8 cellular contexts compared by ENCODE assay signal in the genomic region with DNA sequence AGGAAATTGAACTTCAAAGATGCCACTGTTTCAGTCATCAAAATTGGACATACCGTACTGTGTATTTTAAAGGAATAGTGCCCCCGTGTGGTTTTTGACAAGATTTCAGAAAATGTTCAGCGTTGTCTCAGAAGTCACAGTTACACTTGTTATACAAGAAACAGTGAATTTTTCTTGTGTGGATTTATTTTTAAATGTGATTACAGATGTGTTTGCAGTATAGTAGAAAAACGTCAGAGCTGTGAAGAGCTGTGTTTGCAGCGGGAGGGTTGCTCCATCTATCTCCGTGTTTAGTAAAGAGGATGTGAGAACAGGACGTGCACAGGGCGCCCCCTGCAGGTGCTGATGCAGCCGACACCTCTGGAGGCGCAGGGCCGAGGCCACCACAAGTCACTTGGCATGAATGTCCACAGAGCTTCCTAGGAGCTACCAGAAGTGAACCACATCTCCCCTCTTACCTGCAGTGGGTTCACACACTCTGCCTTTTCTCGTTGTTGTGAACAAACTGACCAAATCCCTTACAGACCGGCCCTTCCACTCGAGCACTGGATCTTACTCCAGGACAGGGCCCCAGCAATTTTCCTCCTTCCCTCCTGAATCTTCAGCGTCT.
A peak's percentile ranks its signal among the peaks of the same experiment; 100 is the strongest.
DNase-seq lines count a peak whose midpoint lies in the region; ATAC-seq lines count a peak whose summit lies in the region.

No MANE protein-coding gene starts in this region.

- H2AFZ ChIP-seq in mesenchymal stem cell (ENCODE audit: low read depth, low read length) = no peak overlapping the region

- H3K18ac ChIP-seq in mesenchymal stem cell (ENCODE audit: low read depth in 1 of 2, low read length in 2 of 2) = no peak overlapping the region

- no peak overlapping the region for H2BK15ac ChIP-seq in mesenchymal stem cell (ENCODE audit: low read depth, poor library complexity, severe bottlenecking)

- H3K36me3 ChIP-seq in mesenchymal stem cell (ENCODE audit: control insufficient read depth in 1 of 2, insufficient read depth in 2 of 2, low read depth in 1 of 2, low read length in 2 of 2) = no peaks in the 10 kb centered on the region

- ATAC-seq in GM19463 (IDR thresholded peaks at IDR 0.05; ENCODE audit: unreplicated experiment) = peak; percentile 80
- peak; percentile 93 for ATAC-seq in HG03571 (IDR thresholded peaks at IDR 0.05; ENCODE audit: unreplicated experiment)

- H3K4me3 ChIP-seq in mesenchymal stem cell (ENCODE audit: insufficient read depth in 1 of 2, low read depth in 1 of 2, low read length in 2 of 2) = peak overlapping the region in 1 of 2 experiments; percentile 61

- peak overlapping the region; percentile 70 for H3K4me3 Mint-ChIP-seq in activated CD4-positive, alpha-beta memory T cell treated with anti-CD3 and anti-CD28 coated beads, Interleukin-2, amount 10 ng/mL, durations not matched to agents 7 days and 5 days

- CTCF ChIA-PET in activated CD4-positive, alpha-beta memory T cell treated with anti-CD3 and anti-CD28 coated beads, Interleukin-2, amount 10 ng/mL, durations not matched to agents 7 days and 5 days (lab: Charles Lee) = interaction anchor here (0.6 to 4.6 kb wide), 31 partner anchors 9 to 725 kb away, joined by 3 to 23 read pairs (median 4); a partner anchor contains a TSS

- peaks cover 3% of the 10 kb centered on the region for H3K4me1 Mint-ChIP-seq in activated CD4-positive, alpha-beta memory T cell treated with anti-CD3 and anti-CD28 coated beads, Interleukin-2, amount 10 ng/mL, durations not matched to agents 7 days and 5 days

- peak; percentile 43 for DNase-seq in CMK (ENCODE audit: low read depth)
- peak; percentile 63 for DNase-seq in NCI-H774 (lab: John Stamatoyannopoulos, UW)
- DNase-seq in activated CD4-positive, alpha-beta memory T cell treated with anti-CD3 and anti-CD28 coated beads, Interleukin-2, amount 10 ng/mL, durations not matched to agents 7 days and 5 days = peak; percentile 83
- peak; percentile 66 for DNase-seq in effector CD4-positive, alpha-beta T cell
- peak; percentile 75 for DNase-seq in mesenchymal stem cell
- DNase-seq in stimulated activated CD8-positive, alpha-beta memory T cell treated with anti-CD3 and anti-CD28 coated beads, Interleukin-15, amount 100 ng/mL, for 24 hours (ENCODE audit: low read depth) = peak; percentile 66

- no peak overlapping the region for H2BK12ac ChIP-seq in mesenchymal stem cell (ENCODE audit: low read length in 2 of 2)

- peak overlapping the region; percentile 39 for H4K91ac ChIP-seq in mesenchymal stem cell (ENCODE audit: low read length)

- no peaks in the 10 kb centered on the region for H3K36me3 Mint-ChIP-seq in activated CD4-positive, alpha-beta memory T cell treated with anti-CD3 and anti-CD28 coated beads, Interleukin-2, amount 10 ng/mL, durations not matched to agents 7 days and 5 days (ENCODE audit: low read depth)

- POLR2A ChIA-PET in activated CD4-positive, alpha-beta memory T cell treated with anti-CD3 and anti-CD28 coated beads, Interleukin-2, amount 10 ng/mL, durations not matched to agents 7 days and 5 days (lab: Charles Lee) = no interaction called here

- no peak overlapping the region for H3K27ac ChIP-seq in mesenchymal stem cell (ENCODE audit: low read length, poor library complexity, severe bottlenecking)

- H3K14ac ChIP-seq in mesenchymal stem cell (ENCODE audit: low read length in 2 of 2) = no peak overlapping the region

- H3K9me3 ChIP-seq in mesenchymal stem cell (ENCODE audit: control insufficient read depth, low read length) = no peaks in the 10 kb centered on the region

- H4K8ac ChIP-seq in mesenchymal stem cell (ENCODE audit: low read length) = no peak overlapping the region

- no peaks in the 10 kb centered on the region for H3K79me1 ChIP-seq in mesenchymal stem cell (replicated peaks; ENCODE audit: low read length, poor library complexity, severe bottlenecking)

- peak overlapping the region; percentile 24 for H3K4me2 ChIP-seq in mesenchymal stem cell (ENCODE audit: low read length, poor library complexity, severe bottlenecking)

- H3K4me1 ChIP-seq in mesenchymal stem cell (ENCODE audit: control insufficient read depth, insufficient read depth, low read depth, low read length) = no peaks in the 10 kb centered on the region

- H3K27me3 ChIP-seq in mesenchymal stem cell (ENCODE audit: control insufficient read depth in 1 of 2, insufficient read depth in 1 of 2, low read length in 2 of 2) = peaks cover 0 to 11% of the 10 kb centered on the region in 2 experiments

- H3K4ac ChIP-seq in mesenchymal stem cell (ENCODE audit: low read depth in 1 of 2, low read length in 2 of 2) = no peak overlapping the region

- no peak overlapping the region for H3K23ac ChIP-seq in mesenchymal stem cell (ENCODE audit: low read length in 2 of 2)

- H3K27ac Mint-ChIP-seq in activated CD4-positive, alpha-beta memory T cell treated with anti-CD3 and anti-CD28 coated beads, Interleukin-2, amount 10 ng/mL, durations not matched to agents 7 days and 5 days = no peak overlapping the region

- no peak overlapping the region for H2BK120ac ChIP-seq in mesenchymal stem cell (ENCODE audit: low read depth, low read length)

- WGBS in mesenchymal stem cell = 16% methylated on average over 15 of the region's 15 CpGs

- H3K9ac ChIP-seq in mesenchymal stem cell (ENCODE audit: low read length) = peak overlapping the region; percentile 61

- H2BK5ac ChIP-seq in mesenchymal stem cell (ENCODE audit: low read depth, low read length, poor library complexity, severe bottlenecking) = no peak overlapping the region

- H3K27me3 Mint-ChIP-seq in activated CD4-positive, alpha-beta memory T cell treated with anti-CD3 and anti-CD28 coated beads, Interleukin-2, amount 10 ng/mL, durations not matched to agents 7 days and 5 days = peaks cover 23% of the 10 kb centered on the region

- no peak overlapping the region for H2AK5ac ChIP-seq in mesenchymal stem cell (ENCODE audit: low read length, severe bottlenecking)

- no peaks in the 10 kb centered on the region for H3K9me3 Mint-ChIP-seq in activated CD4-positive, alpha-beta memory T cell treated with anti-CD3 and anti-CD28 coated beads, Interleukin-2, amount 10 ng/mL, durations not matched to agents 7 days and 5 days
